Comparison of ENCODE assay signal across 23 cellular contexts in the genomic region with DNA sequence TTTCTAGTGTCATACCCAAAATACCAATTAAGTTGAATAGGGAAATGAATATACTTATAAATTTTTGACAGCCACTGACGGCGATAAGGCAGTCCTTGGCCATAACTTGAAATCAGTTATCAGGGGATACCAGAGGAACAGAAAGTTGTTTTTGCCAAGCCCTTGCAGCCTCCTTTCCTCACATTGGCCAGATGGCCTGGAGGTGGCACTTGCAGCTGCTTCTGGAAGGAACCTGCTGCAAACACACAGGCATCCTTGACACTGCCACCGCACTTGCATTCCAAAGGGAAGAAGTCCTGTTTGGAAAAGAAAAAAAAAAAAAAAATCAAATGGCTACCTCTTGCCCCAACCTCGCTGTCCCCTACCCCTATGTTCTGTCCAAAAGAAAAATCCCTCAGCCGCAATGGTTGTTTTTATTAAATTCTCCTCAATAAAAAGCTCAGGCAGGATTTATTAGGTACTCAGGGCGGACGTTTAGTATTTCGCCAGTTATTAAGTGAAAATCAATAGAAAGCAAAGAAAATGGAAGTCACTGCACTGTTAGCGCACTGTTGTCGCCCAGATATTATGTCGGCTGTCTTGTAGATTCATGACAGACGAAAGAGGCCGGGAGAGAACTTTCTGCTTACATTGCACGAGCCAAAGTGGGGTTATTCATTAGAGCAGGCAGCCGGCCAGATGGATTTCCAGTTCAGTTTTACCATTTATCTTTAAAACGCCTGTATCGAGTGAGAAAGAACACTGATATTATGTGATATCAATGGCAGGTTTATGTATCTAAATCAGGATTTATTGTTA.
DNase-seq lines count a peak whose midpoint lies in the region; ATAC-seq, FAIRE-seq and TF ChIP-seq lines count a peak whose summit lies in the region.
"Had no signal": no experiment of that assay in that cellular context is flagged by ENCODE, and none has a peak within 500 bp of the region (broad histone marks: within the 10 kb centered on the region; RNA-seq: fewer than 3 reads in every experiment).

No MANE protein-coding gene starts in this region.

- no peak overlapping the region for H2BK5ac ChIP-seq in IMR-90 (ENCODE audit: low read depth, low read length, poor library complexity, severe bottlenecking)

- no peak overlapping the region for H4K8ac ChIP-seq in IMR-90 (ENCODE audit: low read depth in 2 of 2, low read length in 2 of 2)

- no peak overlapping the region for H4K5ac ChIP-seq in IMR-90 (ENCODE audit: low read depth, low read length)

- peak; percentile 64 for ATAC-seq in IMR-90 (ENCODE audit: low read depth)
- no peak for ATAC-seq in K562
- no peak for ATAC-seq in HG02840 (IDR thresholded peaks at IDR 0.05; ENCODE audit: low FRiP score, unreplicated experiment)
- ATAC-seq in stimulated activated naive CD8-positive, alpha-beta T cell treated with anti-CD3 and anti-CD28 coated beads, Interleukin-15, Interleukin-2, amounts not matched to agents 100 U/mL and 50 U/mL, for 24 hours: no peak
- ATAC-seq: A549, foreskin keratinocyte, left ventricle myocardium superior, natural killer cell had no signal

- H4K91ac ChIP-seq in IMR-90 (ENCODE audit: insufficient read depth, low read depth, low read length): no peak overlapping the region

- in situ Hi-C loops in IMR-90 (cut with MboI; ENCODE audit: low sequenced_read_pairs): no loop called here
- in situ Hi-C loops in K562 (cut with MboI): no loop called here

- DNase-seq in IMR-90 (peak; percentile 56), K562 (ENCODE audit: extremely low read depth in 1 of 4, low spot score in 3 of 4) (no peak), left kidney (ENCODE audit: low read depth, low spot score) (peak; percentile 87), tibial artery (no peak), NCI-H2107 (lab: John Stamatoyannopoulos, UW) (no peak), NCI-H226 (no peak)
- no peak for DNase-seq in stimulated activated naive CD8-positive, alpha-beta T cell treated with anti-CD3 and anti-CD28 coated beads, Interleukin-15, Interleukin-2, amounts not matched to agents 100 U/mL and 50 U/mL, for 24 hours
- DNase-seq: activated CD4-positive, alpha-beta T cell treated with anti-CD3 and anti-CD28 coated beads for 48 hours; activated naive CD4-positive, alpha-beta T cell treated with anti-CD3 and anti-CD28 coated beads for 36 hours; activated T-cell treated with anti-CD3 and anti-CD28 coated beads, Interleukin-2, amount 50 U/mL, for 48 hours; DMS53; foreskin keratinocyte; left ventricle myocardium superior; midbrain; natural killer cell; NCI-H526; stimulated activated naive CD4-positive, alpha-beta T cell treated with Interleukin-2 at 50 U/mL for 16 hours; T-helper 1 cell; trophoblast cell had no signal

- POLR2A ChIA-PET in IMR-90 (lab: Charles Lee; ENCODE audit: unreplicated experiment) (no interaction called here), K562 (lab: Yijun Ruan, JAX) (no interaction called here)

- intact Hi-C loops in IMR-90 (cut with micrococcal nuclease): no loop called here
- intact Hi-C loops in K562 (cut with micrococcal nuclease): no loop called here
- intact Hi-C loops in tibial artery (cut with DNase I; ENCODE audit: low total_unique reads): no loop called here

- TF ChIP-seq EP300 in K562 (IDR thresholded peaks at IDR 0.05; ENCODE audit: low read length): no peak

- no peak overlapping the region for H3K4ac ChIP-seq in IMR-90 (ENCODE audit: low read depth, low read length)

- H3K4me2 ChIP-seq in IMR-90 (ENCODE audit: low read depth, low read length): peak overlapping the region; percentile 55
- no peak overlapping the region for H3K4me2 ChIP-seq in K562 (ENCODE audit: insufficient read depth, low read length)
- H3K4me2 ChIP-seq: A549 had no signal

- H3K4me3 ChIP-seq in IMR-90 (ENCODE audit: insufficient read depth, low read depth, low read length) (no peak overlapping the region), K562 (no peak overlapping the region), tibial artery (peak overlapping the region in 1 of 2 donors; percentile 7)
- H3K4me3 ChIP-seq: A549, SJSA1 had no signal

- FAIRE-seq in K562 (lab: Jason Lieb, UNC): no peak
- FAIRE-seq: A549 had no signal

- H2AK9ac ChIP-seq in IMR-90 (replicated peaks; ENCODE audit: low read depth, low read length, poor library complexity): no peak overlapping the region

- no peak overlapping the region for H3K23ac ChIP-seq in IMR-90 (ENCODE audit: low read depth, low read length)

- H3K4me1 ChIP-seq in IMR-90 (ENCODE audit: control insufficient read depth, insufficient read depth, low read length): no peaks in the 10 kb centered on the region; the same call in 1 of the 2 replicates
- no peaks in the 10 kb centered on the region for H3K4me1 ChIP-seq in K562 (replicated peaks in 1 of 2; ENCODE audit: control insufficient read depth in 2 of 2, insufficient read depth in 2 of 2, low read length in 2 of 2)
- H3K4me1 ChIP-seq in tibial artery: peaks cover 0 to 34% (median 7%) of the 10 kb centered on the region in 4 donors
- H3K4me1 ChIP-seq: A549, SJSA1 had no signal

- no peaks in the 10 kb centered on the region for H3K79me1 ChIP-seq in IMR-90 (ENCODE audit: low read depth in 1 of 2, low read length in 2 of 2)

- CTCF ChIA-PET in IMR-90 (lab: Yijun Ruan, JAX): interaction anchor here (0.9 to 2.1 kb wide), 3 partner anchors 12 to 45 kb away, joined by 3 to 7 read pairs (median 5); no protein-coding TSS in a partner anchor
- CTCF ChIA-PET in K562 (lab: Yijun Ruan, JAX; ENCODE audit: low intra/inter-chr PET ratio): no interaction called here

- no peak for TF ChIP-seq RAD21 in IMR-90 (IDR thresholded peaks at IDR 0.05; ENCODE audit: low read length)
- no peak for TF ChIP-seq RAD21 in K562 (CRISPR knock-in tag; conservative IDR thresholded peaks at IDR 0.05 in 1 of 2, IDR thresholded peaks at IDR 0.05 in 1 of 2)

- H3K9ac ChIP-seq in IMR-90 (ENCODE audit: low read depth, low read length) (no peak overlapping the region), K562 (ENCODE audit: insufficient read depth in 1 of 2, low read depth in 2 of 2, low read length in 2 of 2) (no peak overlapping the region)

- TF ChIP-seq POLR2A in IMR-90 (IDR thresholded peaks at IDR 0.05; ENCODE audit: low read depth, low read length) (no peak), K562 (conservative IDR thresholded peaks at IDR 0.05) (no peak)

- no peak overlapping the region for H3K27ac ChIP-seq in IMR-90 (ENCODE audit: insufficient read depth, low read length)
- H3K27ac ChIP-seq in K562 (ENCODE audit: extremely low read depth, low read depth, low read length): no peak overlapping the region
- H3K27ac ChIP-seq in tibial artery: peak overlapping the region; percentile 61 to 65
- H3K27ac ChIP-seq: A549, epithelial cell of prostate, foreskin keratinocyte, SJSA1 had no signal

- H3K9me3 ChIP-seq in IMR-90 (ENCODE audit: control insufficient read depth, insufficient read depth, low read length): no peaks in the 10 kb centered on the region
- H3K9me3 ChIP-seq in K562 (replicated peaks; ENCODE audit: control insufficient read depth, insufficient read depth, low read depth, low read length): no peaks in the 10 kb centered on the region
- H3K9me3 ChIP-seq in tibial artery: no peaks in the 10 kb centered on the region
- H3K9me3 ChIP-seq: SJSA1 had no signal

- H3K18ac ChIP-seq in IMR-90 (ENCODE audit: low read depth, low read length): no peak overlapping the region

- no peak overlapping the region for H2BK120ac ChIP-seq in IMR-90 (ENCODE audit: low read depth, low read length)

- no peaks in the 10 kb centered on the region for H3K27me3 ChIP-seq in IMR-90 (ENCODE audit: control insufficient read depth, insufficient read depth, low read length)
- peaks cover 0 to 15% of the 10 kb centered on the region in 2 experiments; a peak in 3 of 5 replicates for H3K27me3 ChIP-seq in K562 (ENCODE audit: control insufficient read depth in 2 of 2, insufficient read depth in 2 of 2, low read length in 2 of 2)
- no peaks in the 10 kb centered on the region for H3K27me3 ChIP-seq in tibial artery
- H3K27me3 ChIP-seq: foreskin keratinocyte, SJSA1 had no signal

- H3K56ac ChIP-seq in IMR-90 (ENCODE audit: extremely low read depth, insufficient read depth, low read length): no peak overlapping the region

- no peaks in the 10 kb centered on the region for H3K36me3 ChIP-seq in IMR-90 (ENCODE audit: control insufficient read depth, insufficient read depth, low read length)
- no peaks in the 10 kb centered on the region for H3K36me3 ChIP-seq in K562 (ENCODE audit: control insufficient read depth, insufficient read depth, low read length)
- H3K36me3 ChIP-seq in tibial artery: no peaks in the 10 kb centered on the region
- H3K36me3 ChIP-seq: SJSA1 had no signal

- 20% methylated on average over 1 of the region's 17 CpGs; no CpG with 5 or more reads in 1 of the 2 experiments for WGBS in IMR-90 (ENCODE audit: extremely low coverage in 2 of 2, insufficient read length in 1 of 2), 2 experiments
- 11% methylated on average over 16 of the region's 17 CpGs for WGBS in K562 (ENCODE audit: insufficient coverage, low coverage, missing lambda C conversion rate)

- H2AFZ ChIP-seq in IMR-90 (replicated peaks; ENCODE audit: low read length, poor library complexity): no peak overlapping the region
- no peak overlapping the region for H2AFZ ChIP-seq in K562 (ENCODE audit: low read depth, low read length)

- H2AK5ac ChIP-seq in IMR-90 (ENCODE audit: low read depth, low read length): no peak overlapping the region

- H4K20me1 ChIP-seq in IMR-90 (ENCODE audit: insufficient read depth, low read length): no peaks in the 10 kb centered on the region
- H4K20me1 ChIP-seq in K562 (replicated peaks; ENCODE audit: control insufficient read depth, insufficient read depth, low read length): no peaks in the 10 kb centered on the region

- no peaks in the 10 kb centered on the region for H3K79me2 ChIP-seq in K562 (ENCODE audit: control insufficient read depth, insufficient read depth, low read length)

- no TSS peak for BruUV-seq in IMR-90 (replicated peaks; lab: Mats Ljungman, UMichigan)
- no TSS peak for BruUV-seq in K562 (replicated peaks; lab: Mats Ljungman, UMichigan)

- H3K14ac ChIP-seq in IMR-90 (replicated peaks; ENCODE audit: low read depth, low read length): no peak overlapping the region

- H2BK20ac ChIP-seq in IMR-90 (ENCODE audit: low read depth, low read length): no peak overlapping the region

- TF ChIP-seq CTCF in IMR-90 (conservative IDR thresholded peaks at IDR 0.05; ENCODE audit: low read depth, low read length) (no peak), K562 (IDR thresholded peaks at IDR 0.05 in 2 of 3, conservative IDR thresholded peaks at IDR 0.05 in 1 of 3; ENCODE audit: insufficient read depth in 2 of 3, low read depth in 1 of 3, low read length in 3 of 3) (no peak), tibial artery (IDR thresholded peaks at IDR 0.05) (no peak)

- H2BK15ac ChIP-seq in IMR-90 (ENCODE audit: low read depth, low read length): no peak overlapping the region

- dilution Hi-C loops in IMR-90 (cut with HindIII; ENCODE audit: low sequenced_read_pairs, unreplicated experiment): no loop called here

- H3K9me1 ChIP-seq in IMR-90 (ENCODE audit: insufficient read depth, low read length): no peaks in the 10 kb centered on the region
- H3K9me1 ChIP-seq in K562 (ENCODE audit: control insufficient read depth, insufficient read depth, low read length): no peaks in the 10 kb centered on the region

TF ChIP-seq in IMR-90, 13 proteins besides CTCF, POLR2A, EP300 and RAD21 (continues in another document):
- no peak for TF ChIP-seq BHLHE40 (IDR thresholded peaks at IDR 0.05; ENCODE audit: low read depth, low read length)

TF ChIP-seq in K562, 482 proteins besides CTCF, POLR2A, EP300 and RAD21 (continues in another document):
- TF ChIP-seq CHD2 (IDR thresholded peaks at IDR 0.05; ENCODE audit: low read depth, low read length): no peak

Comparison
In these comparisons a context has a peak if more than half of its experiments do, and no peak if none do; other contexts are left out.
1. DNase-seq: peak in IMR-90 (single experiment) and left kidney (single experiment); none in K562 (0 of 4), tibial artery (0 of 2), stimulated activated naive CD8-positive, alpha-beta T cell treated with anti-CD3 and anti-CD28 coated beads, Interleukin-15, Interleukin-2, amounts not matched to agents 100 U/mL and 50 U/mL, for 24 hours (single experiment), NCI-H2107 (single experiment) and NCI-H226 (single experiment).
2. H3K27ac ChIP-seq: peak in tibial artery (2 of 2); none in IMR-90 (single experiment) and K562 (single experiment).